ENCODE assay signal across 25 cellular contexts in genomic region chr1:19675797-19676196, GRCh38. TPM values are rescaled to one million over a fixed set of nuclear protein-coding genes. Genes with fewer than 3 reads are reported as not detected.
A peak's percentile ranks its signal among the peaks of the same experiment; 100 is the strongest.
DNase-seq lines count a peak whose midpoint lies in the region; ATAC-seq and TF ChIP-seq lines count a peak whose summit lies in the region.
"Had no signal": no experiment of that assay in that cellular context is flagged by ENCODE, and none has a peak within 500 bp of the region (broad histone marks: within the 10 kb centered on the region; RNA-seq: fewer than 3 reads in every experiment).

No MANE protein-coding gene starts in this region.

- H3K27me3 ChIP-seq in neural progenitor cell = peaks cover 18% of the 10 kb centered on the region
- H3K27me3 ChIP-seq in mesendoderm (ENCODE audit: insufficient read depth, low read length, poor library complexity) = no peaks in the 10 kb centered on the region
- H3K27me3 ChIP-seq: BE2C, BLaER1 had no signal

- peaks cover 12% of the 10 kb centered on the region for H4K20me1 ChIP-seq in neural progenitor cell (ENCODE audit: low read depth)

- no peak overlapping the region for H2BK5ac ChIP-seq in mesendoderm (ENCODE audit: low read length)

- H3K18ac ChIP-seq in mesendoderm (ENCODE audit: low read length) = no peak overlapping the region

- H3K79me1 ChIP-seq in mesendoderm (ENCODE audit: low read length) = no peaks in the 10 kb centered on the region

- no peaks in the 10 kb centered on the region for H3F3A ChIP-seq in neural progenitor cell (ENCODE audit: low read depth)

- H2AFZ ChIP-seq in neural progenitor cell (replicated peaks) = no peak overlapping the region

- no peak overlapping the region for H3K23ac ChIP-seq in mesendoderm (ENCODE audit: low read length)

- H3K4me3 Mint-ChIP-seq in activated naive CD4-positive, alpha-beta T cell treated with anti-CD3 and anti-CD28 coated beads, Interleukin-2, amount 50 U/mL, for 24 hours = no peak overlapping the region
- H3K4me3 Mint-ChIP-seq in neural progenitor cell = peak overlapping the region; percentile 15
- H3K4me3 Mint-ChIP-seq: CD14-positive monocyte; CD4-positive, alpha-beta memory T cell; CD4-positive, CD25-positive, alpha-beta regulatory T cell; CD8-positive, alpha-beta memory T cell had no signal

- H3K79me2 ChIP-seq in neural progenitor cell (ENCODE audit: low read depth) = no peaks in the 10 kb centered on the region
- H3K79me2 ChIP-seq in mesendoderm (ENCODE audit: control insufficient read depth, insufficient read depth, low read length) = no peaks in the 10 kb centered on the region

- no peak overlapping the region for H3K4ac ChIP-seq in mesendoderm (ENCODE audit: low read depth, low read length)

- no peaks in the 10 kb centered on the region for H3K4me1 ChIP-seq in neural progenitor cell
- no peaks in the 10 kb centered on the region for H3K4me1 ChIP-seq in mesendoderm (ENCODE audit: control insufficient read depth, low read depth, low read length)
- H3K4me1 ChIP-seq: A549, BE2C, BLaER1 had no signal

- H2BK120ac ChIP-seq in mesendoderm (ENCODE audit: low read depth, low read length) = no peak overlapping the region

- no peak overlapping the region for H4K8ac ChIP-seq in mesendoderm (ENCODE audit: low read depth, low read length)

- no peak overlapping the region for H2BK15ac ChIP-seq in mesendoderm (replicated peaks; ENCODE audit: low read depth)

- peak overlapping the region; percentile 53 for H3K27ac Mint-ChIP-seq in activated naive CD4-positive, alpha-beta T cell treated with anti-CD3 and anti-CD28 coated beads, Interleukin-2, amount 50 U/mL, for 24 hours
- no peak overlapping the region for H3K27ac Mint-ChIP-seq in neural progenitor cell
- H3K27ac Mint-ChIP-seq: CD4-positive, CD25-positive, alpha-beta regulatory T cell had no signal

- H3K4me3 ChIP-seq in neural progenitor cell (no peak overlapping the region), mesendoderm (ENCODE audit: low read length) (no peak overlapping the region)
- H3K4me3 ChIP-seq: A549, BLaER1, GM12878 had no signal

- no peaks in the 10 kb centered on the region for H3K36me3 Mint-ChIP-seq in activated naive CD4-positive, alpha-beta T cell treated with anti-CD3 and anti-CD28 coated beads, Interleukin-2, amount 50 U/mL, for 24 hours
- H3K36me3 Mint-ChIP-seq in neural progenitor cell = no peaks in the 10 kb centered on the region
- H3K36me3 Mint-ChIP-seq: CD14-positive monocyte; CD4-positive, alpha-beta memory T cell had no signal

- H3K36me3 ChIP-seq in neural progenitor cell (no peaks in the 10 kb centered on the region), mesendoderm (ENCODE audit: control insufficient read depth, insufficient read depth, low read length) (no peaks in the 10 kb centered on the region)
- H3K36me3 ChIP-seq: BE2C, BLaER1 had no signal

- H2AK5ac ChIP-seq in mesendoderm (ENCODE audit: low read length) = no peak overlapping the region

- TF ChIP-seq CTCF in neural progenitor cell (IDR thresholded peaks at IDR 0.05) = no peak

- H4K5ac ChIP-seq in mesendoderm (ENCODE audit: low read length) = no peak overlapping the region

- DNase-seq in activated naive CD4-positive, alpha-beta T cell (lab: John Stamatoyannopoulos, UW) = no peak
- DNase-seq in Ammon's horn (ENCODE audit: low spot score) = peak; percentile 28
- peak in 24 of 61 donors; percentile 13 to 82 (median 28) for DNase-seq in caudate nucleus (lab: John Stamatoyannopoulos, UW)
- DNase-seq in neural progenitor cell (ENCODE audit: low spot score) = no peak
- no peak for DNase-seq in mesendoderm
- DNase-seq in NCI-H146 treated with DMSO at 0.1 percent for 48 hours (lab: John Stamatoyannopoulos, UW; ENCODE audit: unreplicated experiment) = no peak
- DNase-seq: AML-193; BE2C; CD4-positive, alpha-beta memory T cell; CD4-positive, CD25-positive, alpha-beta regulatory T cell; CD8-positive, alpha-beta memory T cell; COR-L47; DMS 273 treated with DMSO at 0.1 percent for 48 hours; DMS153; DMS79; GDM1 had no signal

- no peaks in the 10 kb centered on the region for H3K27me3 Mint-ChIP-seq in activated naive CD4-positive, alpha-beta T cell treated with anti-CD3 and anti-CD28 coated beads, Interleukin-2, amount 50 U/mL, for 24 hours
- H3K27me3 Mint-ChIP-seq in neural progenitor cell (ENCODE audit: insufficient read depth, low read depth) = peaks cover 19% of the 10 kb centered on the region

- H3K27ac ChIP-seq in caudate nucleus (ENCODE audit: low read depth, low read length) = peak overlapping the region; percentile 37
- no peak overlapping the region for H3K27ac ChIP-seq in neural progenitor cell
- H3K27ac ChIP-seq in mesendoderm (ENCODE audit: low read depth, low read length) = no peak overlapping the region
- H3K27ac ChIP-seq: 22Rv1, A549, BLaER1 had no signal

- no peak for ATAC-seq in GM21528 (IDR thresholded peaks at IDR 0.05; ENCODE audit: low FRiP score, unreplicated experiment)

- no peak overlapping the region for H3K56ac ChIP-seq in mesendoderm (ENCODE audit: low read length)

- no peaks in the 10 kb centered on the region for H3K9me3 ChIP-seq in neural progenitor cell (ENCODE audit: low read depth)
- H3K9me3 ChIP-seq: A549, BE2C, BLaER1 had no signal

- no CpG with 5 or more reads among the region's 5 CpGs for WGBS in mesendoderm (ENCODE audit: extremely low coverage, insufficient coverage, low lambda C conversion rate)

- H3K9ac ChIP-seq in neural progenitor cell (no peak overlapping the region), mesendoderm (ENCODE audit: low read length) (no peak overlapping the region)
- H3K9ac ChIP-seq: BLaER1 had no signal

- no peaks in the 10 kb centered on the region for H3K9me3 Mint-ChIP-seq in activated naive CD4-positive, alpha-beta T cell treated with anti-CD3 and anti-CD28 coated beads, Interleukin-2, amount 50 U/mL, for 24 hours
- H3K9me3 Mint-ChIP-seq in neural progenitor cell = no peaks in the 10 kb centered on the region
- H3K9me3 Mint-ChIP-seq: CD4-positive, CD25-positive, alpha-beta regulatory T cell; CD8-positive, alpha-beta memory T cell had no signal

- peaks cover 10% of the 10 kb centered on the region for H3K4me1 Mint-ChIP-seq in activated naive CD4-positive, alpha-beta T cell treated with anti-CD3 and anti-CD28 coated beads, Interleukin-2, amount 50 U/mL, for 24 hours
- H3K4me1 Mint-ChIP-seq in neural progenitor cell = no peaks in the 10 kb centered on the region
- H3K4me1 Mint-ChIP-seq: CD4-positive, CD25-positive, alpha-beta regulatory T cell had no signal

- no peak overlapping the region for H3K4me2 ChIP-seq in neural progenitor cell
- no peak overlapping the region for H3K4me2 ChIP-seq in mesendoderm (ENCODE audit: low read length)
- H3K4me2 ChIP-seq: A549, BLaER1 had no signal

RNA-seq across cellular contexts. Expression of gene HTR6, which starts 11.1 kb away (rescaled TPM):
- 0.25 TPM in 1 of 2 replicates, not detected in the other for total RNA-seq in neural progenitor cell (ENCODE audit: low replicate concordance)
- 0.04 TPM for polyA plus RNA-seq in mesendoderm (2013, experiment 1 of 2)
- 0.03 TPM for polyA plus RNA-seq in mesendoderm (2013, experiment 2 of 2)
- total RNA-seq: A172; CD4-positive, CD25-positive, alpha-beta regulatory T cell; CD8-positive, alpha-beta memory T cell; Daoy had no signal
- polyA plus RNA-seq: CD14-positive monocyte; CD8-positive, alpha-beta memory T cell had no signal

RNA-seq across cellular contexts. Expression of gene NBL1, which starts 31.7 kb away (rescaled TPM):
- total RNA-seq in neural progenitor cell (ENCODE audit: low replicate concordance) = 2.4 and 7.7 TPM in 2 replicates
- polyA plus RNA-seq in mesendoderm (2013, experiment 1 of 2) = 4.2 TPM
- polyA plus RNA-seq in mesendoderm (2013, experiment 2 of 2) = 4.6 TPM
- polyA plus RNA-seq: CD14-positive monocyte had no signal
